In genomic region chr13:46361535-46361934, GRCh38 we compare ENCODE assay signal across 34 cellular contexts. TPM values are rescaled to one million over a fixed set of nuclear protein-coding genes. Genes with fewer than 3 reads are reported as not detected.
"Had no signal": no experiment of that assay in that cellular context is flagged by ENCODE, and none has a peak within 500 bp of the region (broad histone marks: within the 10 kb centered on the region; RNA-seq: fewer than 3 reads in every experiment).

No MANE protein-coding gene starts in this region.

- H3K27ac ChIP-seq: adrenal gland, epithelial cell of prostate, esophagus squamous epithelium, left ventricle myocardium inferior, ovary, WERI-Rb-1 had no signal

- H3K36me3 Mint-ChIP-seq: activated naive CD8-positive, alpha-beta T cell; stimulated activated effector memory CD8-positive, alpha-beta T cell treated with anti-CD3 and anti-CD28 coated beads, Interleukin-12 subunit alpha, Interleukin-12 subunit beta, amount 100 ng/mL, for 72 hours; type B pancreatic cell had no signal

- ATAC-seq: activated CD4-positive, CD25-positive, alpha-beta regulatory T cell treated with anti-CD3 and anti-CD28 coated beads, Interleukin-2, amount 50 U/mL, for 24 hours; sciatic nerve; stimulated activated effector memory CD8-positive, alpha-beta T cell treated with anti-CD3 and anti-CD28 coated beads, Interleukin-12 subunit alpha, Interleukin-12 subunit beta, amount 100 ng/mL, for 72 hours had no signal

- DNase-seq: activated CD4-positive, alpha-beta T cell treated with anti-CD3 and anti-CD28 coated beads for 48 hours; activated CD4-positive, alpha-beta T cell treated with anti-CD3 and anti-CD28 coated beads, Interleukin-2, amount 50 U/mL, for 48 hours; activated CD8-positive, alpha-beta memory T cell treated with anti-CD3 and anti-CD28 coated beads for 24 hours; activated effector memory CD4-positive, alpha-beta T cell treated with Interleukin-2 at 50 U/mL for 16 hours; activated naive CD4-positive, alpha-beta T cell treated with Interleukin-2 at 50 U/mL for 16 hours; adrenal gland; central memory CD4-positive, alpha-beta T cell; dermis blood vessel endothelial cell; effector CD4-positive, alpha-beta T cell; esophagus squamous epithelium; islet precursor cell; left ventricle myocardium inferior; naive B cell; ovary; small intestine; stimulated activated CD4-positive, alpha-beta T cell treated with anti-CD3 and anti-CD28 coated beads, Interleukin-4, amount 100 ng/mL, for 24 hours; T-helper 9 cell had no signal

- H3K36me3 ChIP-seq: adrenal gland, esophagus squamous epithelium, left ventricle myocardium inferior, ovary, thoracic aorta, vagina, WERI-Rb-1 had no signal

- H3K27ac Mint-ChIP-seq: activated naive CD8-positive, alpha-beta T cell; progenitor cell of endocrine pancreas; stimulated activated effector memory CD8-positive, alpha-beta T cell treated with anti-CD3 and anti-CD28 coated beads, Interleukin-12 subunit alpha, Interleukin-12 subunit beta, amount 100 ng/mL, for 72 hours; stimulated activated naive CD8-positive, alpha-beta T cell treated with anti-CD3 and anti-CD28 coated beads, Interleukin-15, Interleukin-2, amounts not matched to agents 100 ng/mL and 50 ng/mL, for 24 hours; T-helper 1 cell treated with Interleukin-12 subunit alpha and Interleukin-12 subunit beta and Interleukin-4 antibody, amounts not matched to agents 30 μg/mL and 1 μg/mL, for 36 hours; type B pancreatic cell had no signal

- H3K9me3 Mint-ChIP-seq: naive B cell; stimulated activated effector memory CD8-positive, alpha-beta T cell treated with anti-CD3 and anti-CD28 coated beads, Interleukin-12 subunit alpha, Interleukin-12 subunit beta, amount 100 ng/mL, for 72 hours; stimulated activated naive CD8-positive, alpha-beta T cell treated with anti-CD3 and anti-CD28 coated beads, Interleukin-15, Interleukin-2, amounts not matched to agents 100 ng/mL and 50 ng/mL, for 24 hours; T-helper 1 cell treated with Interleukin-12 subunit alpha and Interleukin-12 subunit beta and Interleukin-4 antibody, amounts not matched to agents 30 μg/mL and 1 μg/mL, for 36 hours; type B pancreatic cell had no signal

- H3K27me3 Mint-ChIP-seq: activated naive CD8-positive, alpha-beta T cell; naive B cell; progenitor cell of endocrine pancreas; stimulated activated naive CD8-positive, alpha-beta T cell treated with anti-CD3 and anti-CD28 coated beads, Interleukin-15, Interleukin-2, amounts not matched to agents 100 ng/mL and 50 ng/mL, for 24 hours; type B pancreatic cell had no signal

- H3K9me3 ChIP-seq: adrenal gland, esophagus squamous epithelium, left ventricle myocardium inferior, ovary, thoracic aorta, vagina had no signal

- H3K4me3 ChIP-seq: adrenal gland, esophagus squamous epithelium, left ventricle myocardium inferior, lung, ovary, thoracic aorta, vagina had no signal

- H3K4me1 ChIP-seq: adrenal gland, esophagus squamous epithelium, left ventricle myocardium inferior, vagina had no signal

- H3K4me3 Mint-ChIP-seq: activated naive CD8-positive, alpha-beta T cell; naive B cell; stimulated activated effector memory CD8-positive, alpha-beta T cell treated with anti-CD3 and anti-CD28 coated beads, Interleukin-12 subunit alpha, Interleukin-12 subunit beta, amount 100 ng/mL, for 72 hours; stimulated activated naive CD8-positive, alpha-beta T cell treated with anti-CD3 and anti-CD28 coated beads, Interleukin-15, Interleukin-2, amounts not matched to agents 100 ng/mL and 50 ng/mL, for 24 hours; T-helper 1 cell treated with Interleukin-12 subunit alpha and Interleukin-12 subunit beta and Interleukin-4 antibody, amounts not matched to agents 30 μg/mL and 1 μg/mL, for 36 hours; type B pancreatic cell had no signal

- FAIRE-seq: astrocyte, frontal cortex, small intestine, TTC549 had no signal

- H3K27me3 ChIP-seq: adrenal gland, esophagus squamous epithelium, ovary, vagina had no signal

RNA-seq across cellular contexts. Expression of gene RUBCNL, which starts 25.5 kb away (rescaled TPM):
- polyA plus RNA-seq: neural cell had no signal
